Comparison of ENCODE assay signal across 1 cellular context in genomic region chr16:2883027-2883846, GRCh38.
A peak's percentile ranks its signal among the peaks of the same experiment; 100 is the strongest.
TF ChIP-seq lines count a peak whose summit lies in the region.

FLYWCH2 (plus strand) TSS chr16:2883215; CDS start chr16:2896450, 13,235 bp downstream.

TF ChIP-seq in HepG2, 621 proteins besides CTCF, POLR2A, EP300 and RAD21 (continued from another document and continues in another):
- TF ChIP-seq HMGXB3 (CRISPR knock-in tag; IDR thresholded peaks at IDR 0.05; ENCODE audit: borderline replicate concordance) (no peak), GPN1 (CRISPR knock-in tag; IDR thresholded peaks at IDR 0.05; ENCODE audit: borderline replicate concordance) (0 out of 2 replicates have a peak, but pooled peaks have one; percentile 30), ZNF572 (CRISPR knock-in tag; IDR thresholded peaks at IDR 0.05) (no peak), GATAD1 (CRISPR knock-in tag; IDR thresholded peaks at IDR 0.05) (no peak), ZNF354B (CRISPR knock-in tag; IDR thresholded peaks at IDR 0.05) (no peak), ZNF441 (CRISPR knock-in tag; IDR thresholded peaks at IDR 0.05; ENCODE audit: borderline replicate concordance) (peak; percentile 82; the same call in 1 of the 2 replicates), ZNF383 (CRISPR knock-in tag; IDR thresholded peaks at IDR 0.05; ENCODE audit: borderline replicate concordance) (0 out of 2 replicates have a peak, but pooled peaks have one; percentile 77), ZNF207 (IDR thresholded peaks at IDR 0.05; ENCODE audit: borderline replicate concordance) (no peak), TBL1XR1 (IDR thresholded peaks at IDR 0.05; ENCODE audit: borderline replicate concordance, low read length, partially characterized antibody) (no peak), ZNF775 (CRISPR knock-in tag; IDR thresholded peaks at IDR 0.05; ENCODE audit: borderline replicate concordance) (no peak), UBTF (CRISPR knock-in tag; IDR thresholded peaks at IDR 0.05) (peak; percentile 88), BCL6 (CRISPR knock-in tag; IDR thresholded peaks at IDR 0.05) (no peak), CHD4 (IDR thresholded peaks at IDR 0.05; ENCODE audit: borderline replicate concordance, low read length) (no peak), TCF7L2 (IDR thresholded peaks at IDR 0.05; ENCODE audit: low read depth, low read length) (no peak), FOXM1 (CRISPR knock-in tag; IDR thresholded peaks at IDR 0.05) (no peak), FIP1L1 (IDR thresholded peaks at IDR 0.05; ENCODE audit: borderline replicate concordance, insufficient read depth, low read depth, low read length) (no peak), FLYWCH1 (CRISPR knock-in tag; IDR thresholded peaks at IDR 0.05) (no peak), IRX3 (CRISPR knock-in tag; IDR thresholded peaks at IDR 0.05; ENCODE audit: borderline replicate concordance, low read depth) (no peak), CBX1 (IDR thresholded peaks at IDR 0.05; ENCODE audit: low read depth) (no peak), RELA (CRISPR knock-in tag; IDR thresholded peaks at IDR 0.05) (no peak), SNRNP70 (IDR thresholded peaks at IDR 0.05; ENCODE audit: low read depth, low read length) (no peak), ZNF883 (CRISPR knock-in tag; IDR thresholded peaks at IDR 0.05; ENCODE audit: not compliant biosample characterization) (no peak), SALL2 (CRISPR knock-in tag; IDR thresholded peaks at IDR 0.05) (0 out of 2 replicates have a peak, but pooled peaks have one; percentile 37), REL (CRISPR knock-in tag; conservative IDR thresholded peaks at IDR 0.05) (no peak), ZMAT3 (CRISPR knock-in tag; conservative IDR thresholded peaks at IDR 0.05) (peak; percentile 88; the same call in 1 of the 2 replicates), PBX3 (CRISPR knock-in tag; IDR thresholded peaks at IDR 0.05; ENCODE audit: borderline replicate concordance) (no peak; the same call in 1 of the 2 replicates), ZNF333 (CRISPR knock-in tag; IDR thresholded peaks at IDR 0.05; ENCODE audit: borderline replicate concordance) (no peak), ZNF589 (CRISPR knock-in tag; conservative IDR thresholded peaks at IDR 0.05) (no peak), MTA1 (CRISPR knock-in tag; IDR thresholded peaks at IDR 0.05; ENCODE audit: borderline replicate concordance) (0 out of 2 replicates have a peak, but pooled peaks have one; percentile 49), ZNF552 (CRISPR knock-in tag; IDR thresholded peaks at IDR 0.05; ENCODE audit: borderline replicate concordance) (no peak), ZNF75D (CRISPR knock-in tag; IDR thresholded peaks at IDR 0.05; ENCODE audit: borderline replicate concordance) (no peak), HMGXB4 (CRISPR knock-in tag; IDR thresholded peaks at IDR 0.05; ENCODE audit: borderline replicate concordance in 1 of 2, low read depth in 1 of 2) (peak; percentile 89 to 94), KLF16 (CRISPR knock-in tag; IDR thresholded peaks at IDR 0.05) (peak in 1 of 2 experiments; percentile 85; a peak in 2 of 4 replicates), SNAPC2 (CRISPR knock-in tag; IDR thresholded peaks at IDR 0.05) (no peak), ZNF414 (CRISPR knock-in tag; IDR thresholded peaks at IDR 0.05) (peak; percentile 4; the same call in 1 of the 2 replicates), HOXA9 (CRISPR knock-in tag; IDR thresholded peaks at IDR 0.05; ENCODE audit: borderline replicate concordance) (no peak; the same call in 1 of the 2 replicates), ZFP36 (IDR thresholded peaks at IDR 0.05; ENCODE audit: borderline replicate concordance, low read depth, low read length, partially characterized antibody) (no peak), EHMT2 (IDR thresholded peaks at IDR 0.05; ENCODE audit: borderline replicate concordance, low read depth, low read length) (no peak), ZNF512 (CRISPR knock-in tag; IDR thresholded peaks at IDR 0.05) (no peak), KLF6 (CRISPR knock-in tag; IDR thresholded peaks at IDR 0.05) (no peak; the same call in 1 of the 2 replicates), ARID2 (CRISPR knock-in tag; IDR thresholded peaks at IDR 0.05; ENCODE audit: borderline replicate concordance) (no peak), ZNF674 (CRISPR knock-in tag; IDR thresholded peaks at IDR 0.05; ENCODE audit: low read depth) (0 out of 2 replicates have a peak, but pooled peaks have one; percentile 91), ELF4 (CRISPR knock-in tag; IDR thresholded peaks at IDR 0.05; ENCODE audit: borderline replicate concordance) (no peak), ZNF746 (CRISPR knock-in tag; IDR thresholded peaks at IDR 0.05) (no peak), RFXANK (CRISPR knock-in tag; IDR thresholded peaks at IDR 0.05) (no peak; the same call in 1 of the 2 replicates), HDAC1 (CRISPR knock-in tag; IDR thresholded peaks at IDR 0.05) (peak; percentile 64), ZNF569 (CRISPR knock-in tag; IDR thresholded peaks at IDR 0.05; ENCODE audit: borderline replicate concordance) (no peak), SP2 (CRISPR knock-in tag; IDR thresholded peaks at IDR 0.05) (no peak)
